Comparison of ENCODE assay signal across 32 cellular contexts in genomic region chr11:95944623-95945022, GRCh38.
"Had no signal": no experiment of that assay in that cellular context is flagged by ENCODE, and none has a peak within 500 bp of the region (broad histone marks: within the 10 kb centered on the region; RNA-seq: fewer than 3 reads in every experiment).

No MANE protein-coding gene starts in this region.

- H3K4me1 ChIP-seq: adrenal gland, body of pancreas, esophagus squamous epithelium, gastroesophageal sphincter, heart right ventricle had no signal

- H3K27ac ChIP-seq: adrenal gland, body of pancreas, epithelial cell of prostate, esophagus squamous epithelium, gastroesophageal sphincter, heart right ventricle had no signal

- ATAC-seq: activated CD4-positive, alpha-beta T cell treated with anti-CD3 and anti-CD28 coated beads for 36 hours; activated CD8-positive, alpha-beta memory T cell treated with anti-CD3 and anti-CD28 coated beads, Interleukin-2, amount 10 ng/mL, durations not matched to agents 7 days and 5 days; activated CD8-positive, alpha-beta T cell treated with anti-CD3 and anti-CD28 coated beads, Interleukin-2, amount 10 ng/mL, durations not matched to agents 7 days and 5 days; activated naive CD8-positive, alpha-beta T cell treated with anti-CD3 and anti-CD28 coated beads, Interleukin-2, amount 50 U/mL, for 24 hours; body of pancreas; effector memory CD8-positive, alpha-beta T cell; gastroesophageal sphincter; heart right ventricle had no signal

- DNase-seq: activated CD4-positive, alpha-beta memory T cell treated with anti-CD3 and anti-CD28 coated beads for 36 hours; activated CD4-positive, alpha-beta T cell treated with anti-CD3 and anti-CD28 coated beads for 36 hours; activated CD4-positive, alpha-beta T cell treated with anti-CD3 and anti-CD28 coated beads, Interleukin-2, amount 10 ng/mL, durations not matched to agents 24 days and 14 days; activated CD4-positive, CD25-positive, alpha-beta regulatory T cell; activated CD4-positive, CD25-positive, alpha-beta regulatory T cell treated with anti-CD3 and anti-CD28 coated beads, Interleukin-2, amount 50 U/mL, for 72 hours; activated CD8-positive, alpha-beta memory T cell treated with anti-CD3 and anti-CD28 coated beads, Interleukin-2, amount 10 ng/mL, durations not matched to agents 7 days and 5 days; activated CD8-positive, alpha-beta memory T cell treated with anti-CD3 and anti-CD28 coated beads, Interleukin-2, amount 50 U/mL, for 4 hours; activated CD8-positive, alpha-beta T cell treated with anti-CD3 and anti-CD28 coated beads, Interleukin-2, amount 10 ng/mL, durations not matched to agents 7 days and 5 days; activated effector memory CD4-positive, alpha-beta T cell treated with anti-CD3 and anti-CD28 coated beads, Interleukin-2, amount 50 U/mL, for 16 hours; activated naive CD4-positive, alpha-beta T cell treated with anti-CD3 and anti-CD28 coated beads for 36 hours; activated naive CD8-positive, alpha-beta T cell treated with anti-CD3 and anti-CD28 coated beads for 36 hours; activated naive CD8-positive, alpha-beta T cell treated with anti-CD3 and anti-CD28 coated beads, Interleukin-2, amount 50 U/mL, for 24 hours; activated T-cell treated with anti-CD3 and anti-CD28 coated beads, Interleukin-2, amount 50 U/mL, for 1 hour; activated T-cell treated with anti-CD3 and anti-CD28 coated beads, Interleukin-2, amount 50 U/mL, for 48 hours; adrenal gland; amygdala; aorta; body of pancreas; caudate nucleus; cortex of kidney; dermis blood vessel endothelial cell; effector CD4-positive, alpha-beta T cell; effector memory CD8-positive, alpha-beta T cell; esophagus squamous epithelium; foreskin melanocyte; heart right ventricle; T-helper 2 cell had no signal

- H3K4me3 ChIP-seq: adrenal gland, body of pancreas, esophagus squamous epithelium, gastroesophageal sphincter, heart right ventricle had no signal

- H3K9me3 ChIP-seq: adrenal gland had no signal

- FAIRE-seq: colon, endometrium, endothelial cell of umbilical vein had no signal

- H3K27me3 ChIP-seq: adrenal gland, body of pancreas, esophagus squamous epithelium, gastroesophageal sphincter, heart right ventricle had no signal

- H3K36me3 ChIP-seq: adrenal gland, esophagus squamous epithelium, gastroesophageal sphincter, heart right ventricle had no signal
